23 cellular contexts compared by ENCODE assay signal in genomic region chr17:79408251-79408650, GRCh38.
"Had no signal": no experiment of that assay in that cellular context is flagged by ENCODE, and none has a peak within 500 bp of the region (broad histone marks: within the 10 kb centered on the region; RNA-seq: fewer than 3 reads in every experiment).

No MANE protein-coding gene starts in this region.

- H3K27ac ChIP-seq: hepatocyte, left lung, lower lobe of right lung, neutrophil, parathyroid adenoma, psoas muscle, right atrium auricular region, right lobe of liver, tibial nerve, uterus had no signal

- H3K4me2 ChIP-seq: hepatocyte, smooth muscle cell had no signal

- H2AFZ ChIP-seq: hepatocyte, parathyroid adenoma had no signal

- H3K9me3 ChIP-seq: left lung, lower lobe of right lung, neutrophil, psoas muscle, right atrium auricular region, right lobe of liver, uterus had no signal

- H3K27me3 ChIP-seq: right atrium auricular region, right lobe of liver, uterus had no signal

- DNase-seq: islet precursor cell; left lung; lower lobe of right lung; mammary epithelial cell; mesenchymal stem cell; naive thymus-derived CD8-positive, alpha-beta T cell; occipital lobe; right lobe of liver; stimulated activated CD4-positive, alpha-beta T cell treated with anti-CD3 and anti-CD28 coated beads, Interleukin-1b, Interleukin-23, amount 100 ng/mL, for 48 hours; stimulated activated CD4-positive, alpha-beta T cell treated with anti-CD3 and anti-CD28 coated beads, Interleukin-2, amount 100 ng/mL, for 48 hours; stimulated activated CD4-positive, alpha-beta T cell treated with anti-CD3 and anti-CD28 coated beads, Interleukin-4, amount 100 ng/mL, for 4 hours; stimulated activated CD8-positive, alpha-beta memory T cell treated with anti-CD3 and anti-CD28 coated beads, Interleukin-4, amount 100 ng/mL, for 48 hours; stimulated activated naive CD4-positive, alpha-beta T cell treated with Interleukin-2 at 50 U/mL for 16 hours; stimulated activated naive CD8-positive, alpha-beta T cell treated with anti-CD3 and anti-CD28 coated beads, Interleukin-15, amount 100 ng/mL, for 72 hours; uterus had no signal

- H3K9ac ChIP-seq: parathyroid adenoma had no signal

- H3K36me3 ChIP-seq: left lung, lower lobe of right lung, neutrophil, right atrium auricular region, right lobe of liver, tibial nerve, uterus had no signal

- H3K4me3 ChIP-seq: hepatocyte, left lung, lower lobe of right lung, psoas muscle, right atrium auricular region, right lobe of liver, smooth muscle cell, tibial nerve, uterus had no signal

- H3K4me1 ChIP-seq: left lung, lower lobe of right lung, parathyroid adenoma, psoas muscle, right atrium auricular region, right lobe of liver, tibial nerve, uterus had no signal

- ATAC-seq: left lung; lower lobe of right lung; naive thymus-derived CD8-positive, alpha-beta T cell; psoas muscle; right lobe of liver; stimulated activated memory B cell treated with anti-CD40 and anti-IgM and Interleukin-4, amounts not matched to agents 10 μg/mL and 1 μg/mL and 100 μg/mL, for 72 hours; stimulated activated naive CD8-positive, alpha-beta T cell treated with anti-CD3 and anti-CD28 coated beads, Interleukin-15, amount 100 ng/mL, for 72 hours had no signal
